ENCODE assay signal across 8 cellular contexts in genomic region chr13:42991892-42992584, GRCh38. TPM values are rescaled to one million over a fixed set of nuclear protein-coding genes. Genes with fewer than 3 reads are reported as not detected.
A peak's percentile ranks its signal among the peaks of the same experiment; 100 is the strongest.
DNase-seq lines count a peak whose midpoint lies in the region; ATAC-seq and TF ChIP-seq lines count a peak whose summit lies in the region.

Gene EPSTI1, minus strand, starts transcription at chr13:42992241. Its CDS starts 76 bp downstream, at chr13:42992165.

- H3K36me3 ChIP-seq in sigmoid colon, result no peaks in the 10 kb centered on the region

- peak within 1 kb of the TSS; percentile 59 to 79 (median 69) for H3K4me3 ChIP-seq in sigmoid colon

- H3K27me3 Mint-ChIP-seq in T-helper 1 cell treated with Interleukin-12 subunit alpha and Interleukin-12 subunit beta and Interleukin-4 antibody, amounts not matched to agents 30 μg/mL and 1 μg/mL, for 36 hours (ENCODE audit: low read depth), result no peaks in the 10 kb centered on the region

- peak within 1 kb of the TSS; percentile 94 for H3K4me3 Mint-ChIP-seq in T-helper 1 cell treated with Interleukin-12 subunit alpha and Interleukin-12 subunit beta and Interleukin-4 antibody, amounts not matched to agents 30 μg/mL and 1 μg/mL, for 36 hours

- no peak for TF ChIP-seq CTCF in sigmoid colon (IDR thresholded peaks at IDR 0.05)

- H3K4me1 ChIP-seq in sigmoid colon, result peaks cover 0 to 25% (median 17%) of the 10 kb centered on the region in 4 donors

- DNase-seq in 8988T (peak; percentile 26), hepatic stellate cell (ENCODE audit: low spot score) (peak; percentile 67), sigmoid colon (peak; percentile 83), RKO (ENCODE audit: low spot score) (no peak)

- ATAC-seq in GM18909 (IDR thresholded peaks at IDR 0.05; ENCODE audit: poor library complexity, unreplicated experiment) (peak; percentile 83), HG03139 (IDR thresholded peaks at IDR 0.05; ENCODE audit: unreplicated experiment) (peak; percentile 70)

- 0 to 1% methylated on average over 44 of the region's 44 CpGs for WGBS in sigmoid colon, 2 donors

- peaks cover 32% of the 10 kb centered on the region for H3K36me3 Mint-ChIP-seq in T-helper 1 cell treated with Interleukin-12 subunit alpha and Interleukin-12 subunit beta and Interleukin-4 antibody, amounts not matched to agents 30 μg/mL and 1 μg/mL, for 36 hours (ENCODE audit: low read depth)

- TF ChIP-seq EP300 in sigmoid colon (IDR thresholded peaks at IDR 0.05), result no peak

- H3K27ac ChIP-seq in angular gyrus (ENCODE audit: low read depth, low read length), result peak within 1 kb of the TSS; percentile 29
- peak within 1 kb of the TSS; percentile 77 to 88 (median 85) for H3K27ac ChIP-seq in sigmoid colon

- H3K9me3 ChIP-seq in sigmoid colon, result no peaks in the 10 kb centered on the region

- H3K27me3 ChIP-seq in sigmoid colon, result no peaks in the 10 kb centered on the region

- intact Hi-C loops in sigmoid colon (cut with DNase I), result no loop called here

- no peak for TF ChIP-seq POLR2A in sigmoid colon (IDR thresholded peaks at IDR 0.05)

- peak within 1 kb of the TSS; percentile 99 for H3K27ac Mint-ChIP-seq in T-helper 1 cell treated with Interleukin-12 subunit alpha and Interleukin-12 subunit beta and Interleukin-4 antibody, amounts not matched to agents 30 μg/mL and 1 μg/mL, for 36 hours

- peaks cover 51% of the 10 kb centered on the region for H3K4me1 Mint-ChIP-seq in T-helper 1 cell treated with Interleukin-12 subunit alpha and Interleukin-12 subunit beta and Interleukin-4 antibody, amounts not matched to agents 30 μg/mL and 1 μg/mL, for 36 hours (ENCODE audit: low read depth)

- H3K9me3 Mint-ChIP-seq in T-helper 1 cell treated with Interleukin-12 subunit alpha and Interleukin-12 subunit beta and Interleukin-4 antibody, amounts not matched to agents 30 μg/mL and 1 μg/mL, for 36 hours, result no peaks in the 10 kb centered on the region

RNA-seq across cellular contexts. Expression of gene EPSTI1, which starts in this region (rescaled TPM):
- total RNA-seq in sigmoid colon, result 1 to 10 TPM; 3.0 to 7.8 (median 4.3) TPM
- polyA plus RNA-seq in sigmoid colon, result 10 to 100 TPM in 2 of 3 donors, 1 to 10 TPM in 1; 6.6 to 27.8 (median 15.0) TPM
